In the genomic region with DNA sequence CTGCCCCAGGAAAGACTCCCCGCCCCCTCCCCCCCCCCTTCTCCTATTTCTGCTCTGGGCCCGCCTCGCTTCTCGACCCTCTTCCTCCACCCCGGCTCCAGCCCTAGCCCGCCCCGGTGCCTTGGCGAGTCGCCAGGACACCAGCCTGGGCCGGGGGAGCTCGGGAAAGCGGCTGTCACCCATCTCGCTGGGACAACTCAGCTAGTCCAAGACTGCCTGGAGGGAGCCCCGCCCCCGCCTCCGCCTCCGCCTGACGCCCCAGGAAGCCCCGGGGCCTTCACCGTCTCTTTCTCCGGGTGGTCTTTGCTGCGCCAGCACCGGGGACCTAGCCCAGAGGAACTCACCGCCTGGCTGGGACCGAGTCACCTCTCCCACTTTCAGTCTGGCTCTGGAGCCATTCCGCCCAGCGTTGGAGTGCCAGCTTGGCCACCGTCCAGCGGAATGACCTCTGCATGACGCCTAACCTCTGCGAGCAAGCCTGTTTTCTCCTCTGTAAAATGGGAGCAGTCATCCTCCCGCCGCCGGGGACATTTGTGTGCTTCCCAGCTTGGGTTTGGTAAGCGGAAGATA, we compare ENCODE assay signal across 7 cellular contexts. TPM values are rescaled to one million over a fixed set of nuclear protein-coding genes. Genes with fewer than 3 reads are reported as not detected.
A peak's percentile ranks its signal among the peaks of the same experiment; 100 is the strongest.
DNase-seq lines count a peak whose midpoint lies in the region; ATAC-seq and TF ChIP-seq lines count a peak whose summit lies in the region.

No MANE protein-coding gene starts in this region.

- peak overlapping the region; percentile 93 for H3K27ac Mint-ChIP-seq in HFFc6
- H3K27ac Mint-ChIP-seq in naive thymus-derived CD8-positive, alpha-beta T cell = peak overlapping the region in 7 of 10 donors; percentile 23 to 88 (median 56)

- ATAC-seq in naive thymus-derived CD8-positive, alpha-beta T cell = no peak
- no peak for ATAC-seq in GM18505 (IDR thresholded peaks at IDR 0.05; ENCODE audit: unreplicated experiment)

- H3K36me3 Mint-ChIP-seq in HFFc6 (ENCODE audit: low read depth) = 0 out of 2 replicates have a peak, but pooled peaks cover 6% of the 10 kb centered on the region
- no peaks in the 10 kb centered on the region for H3K36me3 Mint-ChIP-seq in naive thymus-derived CD8-positive, alpha-beta T cell

- DNase-seq in HFFc6 = no peak
- peak; percentile 8 to 18 for DNase-seq in activated CD4-positive, alpha-beta T cell treated with anti-CD3 and anti-CD28 coated beads for 4 hours
- DNase-seq in erythroblast (lab: John Stamatoyannopoulos, UW) = peak; percentile 43 to 54
- peak in 9 of 10 donors; percentile 17 to 68 (median 24) for DNase-seq in naive thymus-derived CD8-positive, alpha-beta T cell
- no peak for DNase-seq in SKM-1 treated with dmso at 0.1 percent for 144 hours (lab: John Stamatoyannopoulos, UW; ENCODE audit: unreplicated experiment)
- no peak for DNase-seq in NCI-H2196 (lab: John Stamatoyannopoulos, UW; ENCODE audit: unreplicated experiment)

- peak overlapping the region; percentile 92 for H3K4me3 Mint-ChIP-seq in HFFc6
- H3K4me3 Mint-ChIP-seq in naive thymus-derived CD8-positive, alpha-beta T cell = peak overlapping the region; percentile 75 to 94 (median 88)

- TF ChIP-seq POLR2A in erythroblast (IDR thresholded peaks at IDR 0.05; ENCODE audit: low read length) = no peak
- no peak for TF ChIP-seq POLR2A in GM18505 (IDR thresholded peaks at IDR 0.05; ENCODE audit: borderline replicate concordance, extremely low read depth, insufficient read depth, insufficient read length)

- H3K9me3 Mint-ChIP-seq in HFFc6 = no peaks in the 10 kb centered on the region
- H3K9me3 Mint-ChIP-seq in naive thymus-derived CD8-positive, alpha-beta T cell = no peaks in the 10 kb centered on the region

- TF ChIP-seq CTCF in HFFc6 (IDR thresholded peaks at IDR 0.05) = no peak

- POLR2A ChIA-PET in naive thymus-derived CD8-positive, alpha-beta T cell (lab: Charles Lee) = interaction anchor here (0.6 to 2.5 kb wide), 3 partner anchors 98 to 757 kb away, joined by 3 to 7 read pairs (median 5); no protein-coding TSS in a partner anchor

- H3K27me3 Mint-ChIP-seq in HFFc6 (ENCODE audit: insufficient read depth) = no peaks in the 10 kb centered on the region; the same call in none of the 2 replicates
- H3K27me3 Mint-ChIP-seq in naive thymus-derived CD8-positive, alpha-beta T cell = no peaks in the 10 kb centered on the region

- H3K4me1 Mint-ChIP-seq in HFFc6 (ENCODE audit: low read depth) = peaks cover 49% of the 10 kb centered on the region
- H3K4me1 Mint-ChIP-seq in naive thymus-derived CD8-positive, alpha-beta T cell = peaks cover 25 to 31% (median 28%) of the 10 kb centered on the region in 4 donors

RNA-seq across cellular contexts. Expression of gene ZCCHC24, which starts 1.1 kb away (rescaled TPM):
- 10 to 100 TPM; 33.2 to 40.3 (median 37.5) TPM for total RNA-seq in HFFc6 (2021; fragmentation: NEBNext Ultra II Directional; extraction: Animal tissue kit (Norgen Biotek cat#: 25700))
- 1 to 10 TPM; 1.1 to 1.7 TPM for total RNA-seq in naive thymus-derived CD8-positive, alpha-beta T cell
- polyA plus RNA-seq in naive thymus-derived CD8-positive, alpha-beta T cell = under 1 TPM; 0.12 to 0.65 (median 0.24) TPM

Comparison
In these comparisons a context has a peak if more than half of its experiments do, and no peak if none do; other contexts are left out.
1. DNase-seq: peak in activated CD4-positive, alpha-beta T cell treated with anti-CD3 and anti-CD28 coated beads for 4 hours (2 of 2), erythroblast (2 of 2) and naive thymus-derived CD8-positive, alpha-beta T cell (9 of 10); none in HFFc6 (single experiment), SKM-1 treated with dmso at 0.1 percent for 144 hours (single experiment) and NCI-H2196 (single experiment).
2. RNA of gene ZCCHC24, which starts 1.1 kb away (total RNA-seq): 33.2 to 40.3 TPM in HFFc6; 1.1 to 1.7 TPM in naive thymus-derived CD8-positive, alpha-beta T cell; every median in the first group is over 10 times any median in the second.